11 cellular contexts compared by ENCODE assay signal in genomic region chr7:129376778-129377700, GRCh38. TPM values are rescaled to one million over a fixed set of nuclear protein-coding genes. Genes with fewer than 3 reads are reported as not detected.
DNase-seq lines count a peak whose midpoint lies in the region; ATAC-seq and TF ChIP-seq lines count a peak whose summit lies in the region.
"Had no signal": no experiment of that assay in that cellular context is flagged by ENCODE, and none has a peak within 500 bp of the region (broad histone marks: within the 10 kb centered on the region; RNA-seq: fewer than 3 reads in every experiment).

No MANE protein-coding gene starts in this region.

- H3K9me3 ChIP-seq in stomach = no peaks in the 10 kb centered on the region
- H3K9me3 ChIP-seq: SJSA1, thoracic aorta had no signal

- no peak overlapping the region for H3K27ac ChIP-seq in C4-2B
- no peak overlapping the region for H3K27ac ChIP-seq in stomach
- H3K27ac ChIP-seq: SJSA1, thoracic aorta had no signal

- TF ChIP-seq CTCF in C4-2B (conservative IDR thresholded peaks at IDR 0.05) = peak; percentile 77
- TF ChIP-seq CTCF in stomach (IDR thresholded peaks at IDR 0.05) = no peak

- no peaks in the 10 kb centered on the region for H3K27me3 ChIP-seq in stomach
- H3K27me3 ChIP-seq: cardiac muscle cell, SJSA1 had no signal

- WGBS in stomach, 5 donors = 81 to 86% (median 86%) methylated on average over 6 of the region's 6 CpGs

- H3K4me1 ChIP-seq in stomach = peaks cover 0 to 26% (median 8%) of the 10 kb centered on the region in 4 donors

- no peak for TF ChIP-seq POLR2A in stomach (IDR thresholded peaks at IDR 0.05)

- H3K36me3 ChIP-seq in stomach = peaks cover 0 to 25% (median 24%) of the 10 kb centered on the region in 4 donors
- H3K36me3 ChIP-seq: SJSA1 had no signal

- H3K9me3 Mint-ChIP-seq in immature natural killer cell = no peaks in the 10 kb centered on the region

- peaks cover 8 to 11% of the 10 kb centered on the region in 2 donors for H3K4me1 Mint-ChIP-seq in immature natural killer cell

- H3K27ac Mint-ChIP-seq in immature natural killer cell = no peak overlapping the region

- ATAC-seq in GM21619 (IDR thresholded peaks at IDR 0.05; ENCODE audit: unreplicated experiment) = peak; percentile 60
- peak; percentile 55 for ATAC-seq in esophagus mucosa
- no peak for ATAC-seq in HG02885 (IDR thresholded peaks at IDR 0.05; ENCODE audit: poor library complexity, unreplicated experiment)

- no peak overlapping the region for H3K4me3 ChIP-seq in stomach
- H3K4me3 ChIP-seq: cardiac muscle cell, SJSA1, thoracic aorta had no signal

- H3K4me3 Mint-ChIP-seq in immature natural killer cell = no peak overlapping the region

- intact Hi-C loops in stomach (cut with DNase I; ENCODE audit: low total_unique reads) = no loop called here

- H3K36me3 Mint-ChIP-seq in immature natural killer cell = peaks cover 0 to 11% (median 6%) of the 10 kb centered on the region in 3 donors

- H3K27me3 Mint-ChIP-seq in immature natural killer cell (ENCODE audit: low read depth in 3 of 3) = peaks cover 2% of the 10 kb centered on the region in 3 donors

- no peak for TF ChIP-seq EP300 in stomach (IDR thresholded peaks at IDR 0.05)

- peak; percentile 74 for DNase-seq in SIG-M5 treated with dmso at 0.1 percent for 504 hours (lab: John Stamatoyannopoulos, UW; ENCODE audit: unreplicated experiment)
- DNase-seq in stomach = no peak
- no peak for DNase-seq in HT-29 (ENCODE audit: low spot score)
- no peak for DNase-seq in immature natural killer cell

RNA-seq across cellular contexts. Expression of gene STRIP2, which starts 57.2 kb away (rescaled TPM):
- total RNA-seq in esophagus mucosa = 3.4 TPM
- 1 to 10 TPM in 2 of 5 donors, not detected in 3; 2.0 TPM for total RNA-seq in stomach
- polyA plus RNA-seq in stomach = under 1 TPM; 0.56 to 0.98 (median 0.76) TPM
- 2.8 and 3.1 TPM in 2 replicates for total RNA-seq in HT-29 (2014; rRNA removed; shearing (Covaris generic))
- polyA plus RNA-seq in immature natural killer cell = under 1 TPM in 1 of 3 donors, not detected in 2; 0.25 TPM
